13 cellular contexts compared by ENCODE assay signal in genomic region chr11:122807731-122808485, GRCh38. TPM values are rescaled to one million over a fixed set of nuclear protein-coding genes. Genes with fewer than 3 reads are reported as not detected.
A peak's percentile ranks its signal among the peaks of the same experiment; 100 is the strongest.
DNase-seq lines count a peak whose midpoint lies in the region; ATAC-seq and TF ChIP-seq lines count a peak whose summit lies in the region.
"Had no signal": no experiment of that assay in that cellular context is flagged by ENCODE, and none has a peak within 500 bp of the region (broad histone marks: within the 10 kb centered on the region; RNA-seq: fewer than 3 reads in every experiment).

No MANE protein-coding gene starts in this region.

- CTCF ChIA-PET in mammary epithelial cell (lab: Charles Lee; ENCODE audit: low non-redundant PET): interaction anchor here (0.5 kb wide), 1 partner anchor 254 kb away, joined by 17 read pairs; the partner anchor contains the start of gene HSPA8

- peak overlapping the region; percentile 71 to 89 (median 82) for H3K4me2 ChIP-seq in BLaER1 treated with 17β-estradiol and CSF1 and Interleukin-3, amounts not matched to agents 10 nM and 100 nM
- H3K4me2 ChIP-seq in mammary epithelial cell (ENCODE audit: insufficient read depth, low read depth, low read length): peak overlapping the region; percentile 53

- H3K27ac ChIP-seq in BLaER1 treated with 17β-estradiol and CSF1 and Interleukin-3, amounts not matched to agents 10 nM and 100 nM: peak overlapping the region; percentile 45 to 77 (median 68); a peak in 21 of 22 replicates
- H3K27ac ChIP-seq in mammary epithelial cell (ENCODE audit: insufficient read depth, low read depth, low read length): peak overlapping the region; percentile 59

- H3K27me3 ChIP-seq in BLaER1 treated with 17β-estradiol and CSF1 and Interleukin-3, amounts not matched to agents 10 nM and 100 nM: no peaks in the 10 kb centered on the region
- H3K27me3 ChIP-seq in mammary epithelial cell (ENCODE audit: insufficient read depth, low read length): no peaks in the 10 kb centered on the region
- H3K27me3 ChIP-seq: esophagus squamous epithelium had no signal

- no peaks in the 10 kb centered on the region for H3K79me2 ChIP-seq in mammary epithelial cell (ENCODE audit: insufficient read depth, low read length)

- peaks cover 4% of the 10 kb centered on the region for H3K36me3 Mint-ChIP-seq in nephron (ENCODE audit: low read depth)

- peaks cover 8% of the 10 kb centered on the region for H3K27me3 Mint-ChIP-seq in nephron (ENCODE audit: low read depth)

- TSS peak; percentile 14 for BruUV-seq in mammary epithelial cell (replicated peaks; lab: Mats Ljungman, UMichigan)

- H3K9ac ChIP-seq in BLaER1 treated with 17β-estradiol and CSF1 and Interleukin-3, amounts not matched to agents 10 nM and 100 nM: peak overlapping the region; percentile 29 to 64 (median 54); a peak in 18 of 22 replicates
- peak overlapping the region; percentile 41 for H3K9ac ChIP-seq in mammary epithelial cell (ENCODE audit: insufficient read depth, low read length)

- no peak overlapping the region for H3K4me3 Mint-ChIP-seq in nephron

- ATAC-seq in HG03432 (IDR thresholded peaks at IDR 0.05; ENCODE audit: unreplicated experiment) (peak; percentile 3), HG02981 (IDR thresholded peaks at IDR 0.05; ENCODE audit: unreplicated experiment) (no peak)
- ATAC-seq: HepG2 had no signal

- DNase-seq in mammary epithelial cell (no peak), GM03348 (ENCODE audit: low spot score) (no peak), NCI-H146 treated with DMSO at 0.1 percent for 48 hours (lab: John Stamatoyannopoulos, UW; ENCODE audit: unreplicated experiment) (no peak), SK-N-DZ (ENCODE audit: low spot score) (no peak)
- DNase-seq: Caco-2, esophagus squamous epithelium, NCI-H2171 treated with DMSO at 0.1 percent for 48 hours, SHP77 had no signal

- H4K20me1 ChIP-seq in BLaER1 treated with 17β-estradiol and CSF1 and Interleukin-3, amounts not matched to agents 10 nM and 100 nM: peaks cover 0 to 88% (median 15%) of the 10 kb centered on the region in 11 experiments; a peak in 11 of 22 replicates
- H4K20me1 ChIP-seq in mammary epithelial cell (ENCODE audit: insufficient read depth, low read length): no peaks in the 10 kb centered on the region

- in situ Hi-C loops in mammary epithelial cell (cut with MboI; ENCODE audit: low sequenced_read_pairs in 2 of 2): no loop called here

- H3K9me3 Mint-ChIP-seq in nephron: no peaks in the 10 kb centered on the region

- H3K36me3 ChIP-seq in BLaER1 treated with 17β-estradiol and CSF1 and Interleukin-3, amounts not matched to agents 10 nM and 100 nM: peaks cover 73 to 99% (median 91%) of the 10 kb centered on the region in 11 experiments
- peaks cover 23% of the 10 kb centered on the region for H3K36me3 ChIP-seq in mammary epithelial cell (ENCODE audit: insufficient read depth, low read length)
- H3K36me3 ChIP-seq: esophagus squamous epithelium had no signal

- H3K4me3 ChIP-seq in BLaER1 treated with 17β-estradiol and CSF1 and Interleukin-3, amounts not matched to agents 10 nM and 100 nM: peak overlapping the region in 1 of 10 experiments; percentile 12; a peak in 2 of 20 replicates
- no peak overlapping the region for H3K4me3 ChIP-seq in mammary epithelial cell (replicated peaks in 1 of 3; ENCODE audit: insufficient read depth in 1 of 3, low read depth in 2 of 3, low read length in 3 of 3)
- H3K4me3 ChIP-seq: esophagus squamous epithelium had no signal

- dilution Hi-C loops in mammary epithelial cell (cut with HindIII; ENCODE audit: low sequenced_read_pairs): no loop called here

- H3K9me3 ChIP-seq in BLaER1 treated with 17β-estradiol and CSF1 and Interleukin-3, amounts not matched to agents 10 nM and 100 nM (replicated peaks in 1 of 11): no peaks in the 10 kb centered on the region
- H3K9me3 ChIP-seq in mammary epithelial cell (replicated peaks; ENCODE audit: insufficient read depth, low read length): no peaks in the 10 kb centered on the region
- H3K9me3 ChIP-seq: Caco-2, esophagus squamous epithelium had no signal

- intact Hi-C loops in mammary epithelial cell (cut with micrococcal nuclease): loop anchor here (10.0 kb wide), 1 partner anchor 387 kb away; the partner anchor contains the start of gene CLMP

- H2AFZ ChIP-seq in mammary epithelial cell (ENCODE audit: low read depth, low read length): peak overlapping the region; percentile 34

- peaks cover 17% of the 10 kb centered on the region for H3K4me1 Mint-ChIP-seq in nephron

- H3K27ac Mint-ChIP-seq in nephron: peak overlapping the region; percentile 71 to 97 (median 94)

- TF ChIP-seq CTCF in mammary epithelial cell (conservative IDR thresholded peaks at IDR 0.05 in 1 of 2, IDR thresholded peaks at IDR 0.05 in 1 of 2; ENCODE audit: extremely low read depth in 1 of 2, insufficient read depth in 1 of 2, low read depth in 1 of 2, low read length in 2 of 2): no peak
- no peak for TF ChIP-seq CTCF in nephron (IDR thresholded peaks at IDR 0.05; ENCODE audit: unreplicated experiment in 3 of 3)

- 36% methylated on average over 8 of the region's 8 CpGs for WGBS in mammary epithelial cell (ENCODE audit: low coverage, missing lambda C conversion rate)

- H3K4me1 ChIP-seq in BLaER1 treated with 17β-estradiol and CSF1 and Interleukin-3, amounts not matched to agents 10 nM and 100 nM: peaks cover 70 to 100% (median 91%) of the 10 kb centered on the region in 10 experiments
- H3K4me1 ChIP-seq in mammary epithelial cell (ENCODE audit: insufficient read depth, low read length): peaks cover 52% of the 10 kb centered on the region
- H3K4me1 ChIP-seq: Caco-2 had no signal

RNA-seq across cellular contexts. Expression of gene CRTAM, which starts 30.4 kb away (rescaled TPM):
- under 1 TPM in 1 of 2 donors, not detected in 1; 0.33 TPM for total RNA-seq in mammary epithelial cell
- 0.03 TPM for polyA plus RNA-seq in mammary epithelial cell
- not detected for polyA minus RNA-seq in mammary epithelial cell
- polyA plus RNA-seq in SK-N-DZ (2014; cell fraction: cytosol; rRNA removed): not detected in 2 replicates
- polyA plus RNA-seq in SK-N-DZ (2014; cell fraction: nucleus; rRNA removed): not detected in 2 replicates
- total RNA-seq: Caco-2, HepG2 had no signal
- polyA plus RNA-seq: HepG2 had no signal
